Comparison of ENCODE assay signal across 16 cellular contexts in genomic region chr4:11050766-11051165, GRCh38.
"Had no signal": no experiment of that assay in that cellular context is flagged by ENCODE, and none has a peak within 500 bp of the region (broad histone marks: within the 10 kb centered on the region; RNA-seq: fewer than 3 reads in every experiment).

No MANE protein-coding gene starts in this region.

- DNase-seq: KBM-7, NCI-H1092, NCI-H1105 treated with DMSO at 0.1 percent for 48 hours, NCI-H1417 treated with DMSO at 0.1 percent for 48 hours, NCI-H146, NCI-H1694 treated with DMSO at 0.1 percent for 48 hours, NCI-H1930, NCI-H2081, NCI-H2171, NCI-H226, NCI-H510A, NCI-H524 treated with DMSO at 0.1 percent for 48 hours, NCI-H69, NCI-H774, SHP77 treated with DMSO at 0.1 percent for 48 hours, SJCRH30 had no signal
